1 cellular context compared by ENCODE assay signal in genomic region chr17:72422505-72423285, GRCh38.
A peak's percentile ranks its signal among the peaks of the same experiment; 100 is the strongest.
TF ChIP-seq lines count a peak whose summit lies in the region.

No MANE protein-coding gene starts in this region.

TF ChIP-seq in HepG2, 621 proteins besides CTCF, POLR2A, EP300 and RAD21 (continued from another document and continues in another):
- TF ChIP-seq BCL3 (CRISPR knock-in tag; IDR thresholded peaks at IDR 0.05) (peak; percentile 97), AFF4 (CRISPR knock-in tag; IDR thresholded peaks at IDR 0.05) (0 out of 2 replicates have a peak, but pooled peaks have one; percentile 83), MED13 (CRISPR knock-in tag; IDR thresholded peaks at IDR 0.05) (no peak; the same call in 1 of the 2 replicates), ZNF281 (CRISPR knock-in tag; IDR thresholded peaks at IDR 0.05; ENCODE audit: borderline replicate concordance) (peak; percentile 69; the same call in 1 of the 2 replicates), THRA (CRISPR knock-in tag; IDR thresholded peaks at IDR 0.05; ENCODE audit: borderline replicate concordance) (no peak), PHF21A (CRISPR knock-in tag; IDR thresholded peaks at IDR 0.05) (peak; percentile 93), PPARG (CRISPR knock-in tag; conservative IDR thresholded peaks at IDR 0.05) (peak; percentile 34; the same call in 1 of the 2 replicates), ZNF136 (CRISPR knock-in tag; IDR thresholded peaks at IDR 0.05; ENCODE audit: low read depth) (0 out of 2 replicates have a peak, but pooled peaks have one; percentile 66), CBFB (CRISPR knock-in tag; IDR thresholded peaks at IDR 0.05) (peak; percentile 21; the same call in 1 of the 2 replicates), NR1H2 (CRISPR knock-in tag; IDR thresholded peaks at IDR 0.05; ENCODE audit: borderline replicate concordance, low read depth) (no peak), TBX3 (IDR thresholded peaks at IDR 0.05; ENCODE audit: borderline replicate concordance) (peak; percentile 21; the same call in 1 of the 2 replicates), SALL2 (CRISPR knock-in tag; IDR thresholded peaks at IDR 0.05) (peak; percentile 69; the same call in 1 of the 2 replicates), YY1 (IDR thresholded peaks at IDR 0.05; ENCODE audit: insufficient read depth, insufficient replicate concordance, low read depth, low read length) (peak; percentile 78), TCF7 (IDR thresholded peaks at IDR 0.05; ENCODE audit: low read depth) (0 out of 2 replicates have a peak, but pooled peaks have one; percentile 8), MAFG (CRISPR knock-in tag; IDR thresholded peaks at IDR 0.05) (no peak), EEA1 (CRISPR knock-in tag; IDR thresholded peaks at IDR 0.05; ENCODE audit: borderline replicate concordance) (no peak), IRF9 (CRISPR knock-in tag; IDR thresholded peaks at IDR 0.05; ENCODE audit: borderline replicate concordance) (peak; percentile 21; the same call in 1 of the 2 replicates), ZNF619 (CRISPR knock-in tag; IDR thresholded peaks at IDR 0.05) (peak; percentile 44; the same call in 1 of the 2 replicates), ZNF605 (CRISPR knock-in tag; IDR thresholded peaks at IDR 0.05) (peak; percentile 62; the same call in 1 of the 2 replicates), NRL (CRISPR knock-in tag; IDR thresholded peaks at IDR 0.05; ENCODE audit: borderline replicate concordance) (peak; percentile 97), HHEX (CRISPR knock-in tag; IDR thresholded peaks at IDR 0.05) (no peak), ATF3 (CRISPR knock-in tag; IDR thresholded peaks at IDR 0.05) (peak; percentile 90), ZBTB7B (CRISPR knock-in tag; IDR thresholded peaks at IDR 0.05) (peak; percentile 95), CBX2 (IDR thresholded peaks at IDR 0.05; ENCODE audit: low read depth, low read length) (no peak), CBX2 (CRISPR knock-in tag; IDR thresholded peaks at IDR 0.05; ENCODE audit: low read depth) (peak; percentile 26; the same call in 1 of the 2 replicates), ZMAT3 (CRISPR knock-in tag; conservative IDR thresholded peaks at IDR 0.05) (peak; percentile 76), ZNF777 (CRISPR knock-in tag; IDR thresholded peaks at IDR 0.05) (0 out of 2 replicates have a peak, but pooled peaks have one; percentile 23), ZNF121 (CRISPR knock-in tag; IDR thresholded peaks at IDR 0.05) (peak; percentile 16), ZNF253 (CRISPR knock-in tag; IDR thresholded peaks at IDR 0.05; ENCODE audit: borderline replicate concordance) (no peak), ZMYM2 (CRISPR knock-in tag; IDR thresholded peaks at IDR 0.05) (peak; percentile 89; the same call in 1 of the 2 replicates), MAFF (IDR thresholded peaks at IDR 0.05; ENCODE audit: low read depth, low read length) (no peak), ELF1 (CRISPR knock-in tag; IDR thresholded peaks at IDR 0.05) (peak; percentile 36), ZNF782 (CRISPR knock-in tag; IDR thresholded peaks at IDR 0.05; ENCODE audit: borderline replicate concordance) (no peak; the same call in 1 of the 2 replicates), REPIN1 (CRISPR knock-in tag; IDR thresholded peaks at IDR 0.05; ENCODE audit: borderline replicate concordance, low read depth) (peak; percentile 70; the same call in 1 of the 2 replicates), DZIP1 (CRISPR knock-in tag; IDR thresholded peaks at IDR 0.05) (peak; percentile 92), ZNF546 (CRISPR knock-in tag; conservative IDR thresholded peaks at IDR 0.05) (no peak), GABPB1 (CRISPR knock-in tag; IDR thresholded peaks at IDR 0.05) (peak; percentile 56), ZSCAN5A (CRISPR knock-in tag; IDR thresholded peaks at IDR 0.05; ENCODE audit: borderline replicate concordance) (peak; percentile 48; the same call in 1 of the 2 replicates), NFKBIZ (CRISPR knock-in tag; IDR thresholded peaks at IDR 0.05) (peak; percentile 74; the same call in 1 of the 2 replicates), GABPA (IDR thresholded peaks at IDR 0.05; ENCODE audit: low read depth, low read length) (peak; percentile 19; the same call in 1 of the 2 replicates), GABPA (CRISPR knock-in tag; IDR thresholded peaks at IDR 0.05; ENCODE audit: low read depth) (no peak), MYC (CRISPR knock-in tag; IDR thresholded peaks at IDR 0.05; ENCODE audit: borderline replicate concordance) (peak; percentile 77; the same call in 1 of the 2 replicates), AGO2 (optimal IDR thresholded peaks at IDR 0.05; ENCODE audit: low read depth, low read length) (peak; percentile 70)
- TF ChIP-seq, protein P1, sequence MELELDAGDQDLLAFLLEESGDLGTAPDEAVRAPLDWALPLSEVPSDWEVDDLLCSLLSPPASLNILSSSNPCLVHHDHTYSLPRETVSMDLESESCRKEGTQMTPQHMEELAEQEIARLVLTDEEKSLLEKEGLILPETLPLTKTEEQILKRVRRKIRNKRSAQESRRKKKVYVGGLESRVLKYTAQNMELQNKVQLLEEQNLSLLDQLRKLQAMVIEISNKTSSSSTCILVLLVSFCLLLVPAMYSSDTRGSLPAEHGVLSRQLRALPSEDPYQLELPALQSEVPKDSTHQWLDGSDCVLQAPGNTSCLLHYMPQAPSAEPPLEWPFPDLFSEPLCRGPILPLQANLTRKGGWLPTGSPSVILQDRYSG (CRISPR knock-in tag; IDR thresholded peaks at IDR 0.05): 0 out of 2 replicates have a peak, but pooled peaks have one; percentile 24
- TF ChIP-seq, protein P2, sequence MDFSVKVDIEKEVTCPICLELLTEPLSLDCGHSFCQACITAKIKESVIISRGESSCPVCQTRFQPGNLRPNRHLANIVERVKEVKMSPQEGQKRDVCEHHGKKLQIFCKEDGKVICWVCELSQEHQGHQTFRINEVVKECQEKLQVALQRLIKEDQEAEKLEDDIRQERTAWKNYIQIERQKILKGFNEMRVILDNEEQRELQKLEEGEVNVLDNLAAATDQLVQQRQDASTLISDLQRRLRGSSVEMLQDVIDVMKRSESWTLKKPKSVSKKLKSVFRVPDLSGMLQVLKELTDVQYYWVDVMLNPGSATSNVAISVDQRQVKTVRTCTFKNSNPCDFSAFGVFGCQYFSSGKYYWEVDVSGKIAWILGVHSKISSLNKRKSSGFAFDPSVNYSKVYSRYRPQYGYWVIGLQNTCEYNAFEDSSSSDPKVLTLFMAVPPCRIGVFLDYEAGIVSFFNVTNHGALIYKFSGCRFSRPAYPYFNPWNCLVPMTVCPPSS (IDR thresholded peaks at IDR 0.05): no peak
- TF ChIP-seq, protein P3, sequence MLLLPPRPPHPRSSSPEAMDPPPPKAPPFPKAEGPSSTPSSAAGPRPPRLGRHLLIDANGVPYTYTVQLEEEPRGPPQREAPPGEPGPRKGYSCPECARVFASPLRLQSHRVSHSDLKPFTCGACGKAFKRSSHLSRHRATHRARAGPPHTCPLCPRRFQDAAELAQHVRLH (CRISPR knock-in tag; IDR thresholded peaks at IDR 0.05; ENCODE audit: borderline replicate concordance, low read depth): peak; percentile 85; the same call in 1 of the 2 replicates
